28 cellular contexts compared by ENCODE assay signal in the genomic region with DNA sequence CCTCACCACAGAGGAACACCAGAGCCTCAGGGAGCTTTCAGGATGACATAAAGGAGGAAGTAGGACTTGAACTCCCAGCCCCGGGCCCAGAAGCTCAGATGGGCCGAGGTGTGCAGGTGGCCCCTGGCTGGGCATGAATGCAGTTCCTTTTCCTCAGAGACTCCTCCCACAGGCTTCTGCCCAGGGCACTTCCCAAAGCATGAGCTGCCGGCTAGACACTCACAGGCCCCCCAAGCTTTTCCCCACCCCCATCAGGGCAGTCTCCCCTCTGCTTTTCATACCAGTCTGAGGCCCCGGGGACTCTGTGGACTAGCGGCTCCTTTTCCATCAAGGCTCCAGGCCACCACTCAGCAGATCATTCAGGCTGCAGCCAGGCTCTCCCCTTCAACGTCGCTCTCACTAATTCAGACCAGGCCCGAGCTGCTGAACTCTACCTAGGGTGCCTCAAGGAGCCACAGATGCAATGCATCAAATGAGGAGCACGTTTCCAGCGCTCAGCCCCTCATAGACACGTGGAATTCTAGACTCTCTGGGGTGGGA. TPM values are rescaled to one million over a fixed set of nuclear protein-coding genes. Genes with fewer than 3 reads are reported as not detected.
DNase-seq lines count a peak whose midpoint lies in the region; ATAC-seq and TF ChIP-seq lines count a peak whose summit lies in the region.
"Had no signal": no experiment of that assay in that cellular context is flagged by ENCODE, and none has a peak within 500 bp of the region (broad histone marks: within the 10 kb centered on the region; RNA-seq: fewer than 3 reads in every experiment).

No MANE protein-coding gene starts in this region.

- no peak for TF ChIP-seq RAD21 in SK-N-SH (IDR thresholded peaks at IDR 0.05; ENCODE audit: low read length)

- H3F3A ChIP-seq in SK-N-SH (replicated peaks; ENCODE audit: insufficient read depth) = no peaks in the 10 kb centered on the region

- intact Hi-C loops in sigmoid colon (cut with DNase I) = no loop called here

- no peaks in the 10 kb centered on the region for H4K20me1 ChIP-seq in SK-N-SH (ENCODE audit: insufficient read depth)

- CTCF ChIA-PET in SK-N-SH (lab: Yijun Ruan, JAX) = interaction anchor here (1.0 kb wide), 1 partner anchor 146 kb away, joined by 4 read pairs; no protein-coding TSS in a partner anchor

- H3K27me3 ChIP-seq in SK-N-SH (ENCODE audit: insufficient read depth) (no peaks in the 10 kb centered on the region), NT2/D1 (ENCODE audit: insufficient read depth, insufficient read length) (peaks cover 5% of the 10 kb centered on the region), sigmoid colon (peaks cover 0 to 9% (median 7%) of the 10 kb centered on the region in 3 donors)

- H3K36me3 ChIP-seq in SK-N-SH (replicated peaks in 1 of 2; ENCODE audit: control insufficient read depth in 1 of 2, insufficient read depth in 2 of 2, low read length in 1 of 2) (no peaks in the 10 kb centered on the region), NT2/D1 (ENCODE audit: insufficient read depth, insufficient read length, low read length) (no peaks in the 10 kb centered on the region), sigmoid colon (no peaks in the 10 kb centered on the region)
- H3K36me3 ChIP-seq: tibial artery had no signal

- WGBS in SK-N-SH (ENCODE audit: low lambda C conversion rate) = 27% methylated on average over 11 of the region's 11 CpGs
- WGBS in sigmoid colon, 2 donors = 55 to 60% methylated on average over 11 of the region's 11 CpGs

- ATAC-seq in SK-N-SH treated with all-trans-retinoic acid at 6 μM for 48 hours = no peak
- ATAC-seq in HG03039 (IDR thresholded peaks at IDR 0.05; ENCODE audit: unreplicated experiment) = no peak
- ATAC-seq: left colon; stimulated activated naive CD8-positive, alpha-beta T cell treated with anti-CD3 and anti-CD28 coated beads, Interleukin-15, Interleukin-2, amounts not matched to agents 100 U/mL and 50 U/mL, for 24 hours had no signal

- H2AFZ ChIP-seq in SK-N-SH (ENCODE audit: low read depth) = no peak overlapping the region

- H3K9ac ChIP-seq in SK-N-SH (no peak overlapping the region), NT2/D1 (ENCODE audit: insufficient read length, low read depth) (peak overlapping the region; percentile 17)

- no peak for TF ChIP-seq POLR2A in sigmoid colon (IDR thresholded peaks at IDR 0.05)

- TF ChIP-seq CTCF in SK-N-SH (IDR thresholded peaks at IDR 0.05) = no peak
- TF ChIP-seq CTCF in sigmoid colon (IDR thresholded peaks at IDR 0.05) = no peak

- POLR2A ChIA-PET in SK-N-SH (lab: Yijun Ruan, JAX) = no interaction called here

- H3K4me1 ChIP-seq in SK-N-SH (ENCODE audit: control insufficient read depth in 1 of 2, insufficient read depth in 2 of 2, low read depth in 1 of 2, low read length in 1 of 2) = peaks cover 0 to 6% of the 10 kb centered on the region in 2 experiments; a peak in 1 of 4 replicates
- peaks cover 36% of the 10 kb centered on the region for H3K4me1 ChIP-seq in NT2/D1 (ENCODE audit: insufficient read depth, insufficient read length)
- H3K4me1 ChIP-seq in sigmoid colon = no peaks in the 10 kb centered on the region
- H3K4me1 ChIP-seq: tibial artery had no signal

- H3K4me2 ChIP-seq in SK-N-SH = no peak overlapping the region

- peak; percentile 45 for DNase-seq in SK-N-SH
- no peak for DNase-seq in NT2/D1 (ENCODE audit: low read depth, low spot score)
- DNase-seq in islet precursor cell = peak; percentile 48
- DNase-seq in sigmoid colon = peak; percentile 60
- DNase-seq in SW 1271 (lab: John Stamatoyannopoulos, UW) = no peak
- DNase-seq in stimulated activated CD4-positive, alpha-beta T cell treated with anti-CD3 and anti-CD28 coated beads, Interleukin-2, amount 100 ng/mL, for 24 hours = no peak
- DNase-seq: 8988T; activated gamma-delta T cell; activated T-cell treated with anti-CD3 and anti-CD28 coated beads for 4 hours; CD4-positive, alpha-beta memory T cell; HFFc6; KBM-7; mesendoderm; MM.1S; NCI-H1417 treated with DMSO at 0.1 percent for 48 hours; NCI-H510A; NK-92 treated with Interleukin-12 subunit alpha and Interleukin-12 subunit beta, amount 100 ng/mL, for 24 hours; nucleus accumbens; stimulated activated naive CD8-positive, alpha-beta T cell treated with anti-CD3 and anti-CD28 coated beads, Interleukin-15, Interleukin-2, amounts not matched to agents 100 U/mL and 50 U/mL, for 24 hours; T-helper 9 cell had no signal

- H3K27ac ChIP-seq in SK-N-SH (ENCODE audit: low read depth in 2 of 2, low read length in 1 of 2) (no peak overlapping the region), sigmoid colon (no peak overlapping the region)
- H3K27ac ChIP-seq: epithelial cell of prostate, tibial artery had no signal

- H3K9me2 ChIP-seq in SK-N-SH = no peaks in the 10 kb centered on the region

- TF ChIP-seq EP300 in SK-N-SH (IDR thresholded peaks at IDR 0.05; ENCODE audit: borderline replicate concordance in 1 of 2, low read depth in 1 of 2, low read length in 1 of 2) (no peak), sigmoid colon (IDR thresholded peaks at IDR 0.05) (no peak)

- H3K9me3 ChIP-seq in SK-N-SH (no peaks in the 10 kb centered on the region), NT2/D1 (ENCODE audit: insufficient read depth, low read length) (no peaks in the 10 kb centered on the region), sigmoid colon (no peaks in the 10 kb centered on the region)
- H3K9me3 ChIP-seq: tibial artery had no signal

- H3K4me3 ChIP-seq in SK-N-SH (ENCODE audit: low read depth in 2 of 2, low read length in 1 of 2) = no peak overlapping the region
- H3K4me3 ChIP-seq in NT2/D1 (ENCODE audit: insufficient read length, low read depth) = no peak overlapping the region
- H3K4me3 ChIP-seq in sigmoid colon = no peak overlapping the region
- H3K4me3 ChIP-seq: tibial artery had no signal

- no peaks in the 10 kb centered on the region for H3K79me2 ChIP-seq in SK-N-SH (ENCODE audit: insufficient read depth)

TF ChIP-seq in SK-N-SH, 30 proteins besides CTCF, POLR2A, EP300 and RAD21 (continues in another document):
- TF ChIP-seq EZH2phosphoT487 (IDR thresholded peaks at IDR 0.05; ENCODE audit: borderline replicate concordance, low read depth) = no peak
- TF ChIP-seq, protein P1, sequence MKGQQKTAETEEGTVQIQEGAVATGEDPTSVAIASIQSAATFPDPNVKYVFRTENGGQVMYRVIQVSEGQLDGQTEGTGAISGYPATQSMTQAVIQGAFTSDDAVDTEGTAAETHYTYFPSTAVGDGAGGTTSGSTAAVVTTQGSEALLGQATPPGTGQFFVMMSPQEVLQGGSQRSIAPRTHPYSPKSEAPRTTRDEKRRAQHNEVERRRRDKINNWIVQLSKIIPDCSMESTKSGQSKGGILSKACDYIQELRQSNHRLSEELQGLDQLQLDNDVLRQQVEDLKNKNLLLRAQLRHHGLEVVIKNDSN (IDR thresholded peaks at IDR 0.05; ENCODE audit: borderline replicate concordance, low read depth) = no peak
- TF ChIP-seq MXI1 (IDR thresholded peaks at IDR 0.05; ENCODE audit: low read depth, low read length) = no peak
- TF ChIP-seq, protein P2, sequence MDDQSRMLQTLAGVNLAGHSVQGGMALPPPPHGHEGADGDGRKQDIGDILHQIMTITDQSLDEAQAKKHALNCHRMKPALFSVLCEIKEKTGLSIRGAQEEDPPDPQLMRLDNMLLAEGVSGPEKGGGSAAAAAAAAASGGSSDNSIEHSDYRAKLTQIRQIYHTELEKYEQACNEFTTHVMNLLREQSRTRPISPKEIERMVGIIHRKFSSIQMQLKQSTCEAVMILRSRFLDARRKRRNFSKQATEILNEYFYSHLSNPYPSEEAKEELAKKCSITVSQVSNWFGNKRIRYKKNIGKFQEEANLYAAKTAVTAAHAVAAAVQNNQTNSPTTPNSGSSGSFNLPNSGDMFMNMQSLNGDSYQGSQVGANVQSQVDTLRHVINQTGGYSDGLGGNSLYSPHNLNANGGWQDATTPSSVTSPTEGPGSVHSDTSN (IDR thresholded peaks at IDR 0.05) = no peak

TF ChIP-seq in SK-N-SH treated with all-trans-retinoic acid at 6 μM for 48 hours, 23 proteins besides CTCF, POLR2A, EP300 and RAD21 (continues in another document):
- TF ChIP-seq ZNF8 (CRISPR knock-in tag; IDR thresholded peaks at IDR 0.05) (no peak), ZC3H10 (CRISPR knock-in tag; IDR thresholded peaks at IDR 0.05) (no peak), BACH2 (CRISPR knock-in tag; IDR thresholded peaks at IDR 0.05; ENCODE audit: borderline replicate concordance) (no peak), ZFP30 (CRISPR knock-in tag; IDR thresholded peaks at IDR 0.05) (no peak), TCF4 (CRISPR knock-in tag; IDR thresholded peaks at IDR 0.05; ENCODE audit: borderline replicate concordance) (no peak), RARB (CRISPR knock-in tag; IDR thresholded peaks at IDR 0.05) (no peak), OSR1 (CRISPR knock-in tag; IDR thresholded peaks at IDR 0.05) (no peak)
- TF ChIP-seq, protein P3, sequence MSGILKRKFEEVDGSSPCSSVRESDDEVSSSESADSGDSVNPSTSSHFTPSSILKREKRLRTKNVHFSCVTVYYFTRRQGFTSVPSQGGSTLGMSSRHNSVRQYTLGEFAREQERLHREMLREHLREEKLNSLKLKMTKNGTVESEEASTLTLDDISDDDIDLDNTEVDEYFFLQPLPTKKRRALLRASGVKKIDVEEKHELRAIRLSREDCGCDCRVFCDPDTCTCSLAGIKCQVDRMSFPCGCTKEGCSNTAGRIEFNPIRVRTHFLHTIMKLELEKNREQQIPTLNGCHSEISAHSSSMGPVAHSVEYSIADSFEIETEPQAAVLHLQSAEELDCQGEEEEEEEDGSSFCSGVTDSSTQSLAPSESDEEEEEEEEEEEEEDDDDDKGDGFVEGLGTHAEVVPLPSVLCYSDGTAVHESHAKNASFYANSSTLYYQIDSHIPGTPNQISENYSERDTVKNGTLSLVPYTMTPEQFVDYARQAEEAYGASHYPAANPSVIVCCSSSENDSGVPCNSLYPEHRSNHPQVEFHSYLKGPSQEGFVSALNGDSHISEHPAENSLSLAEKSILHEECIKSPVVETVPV (CRISPR knock-in tag; IDR thresholded peaks at IDR 0.05) = no peak

RNA-seq across cellular contexts. Expression of a gene that starts 36.9 kb away (rescaled TPM):
- polyA plus RNA-seq in SK-N-SH (2012; rRNA removed) (0.11 and 0.20 TPM in 2 replicates), sigmoid colon (not detected)
- polyA plus RNA-seq in SK-N-SH (2012; cell fraction: cytosol; rRNA removed) = 0.12 and 0.24 TPM in 2 replicates
- 0.07 and 0.11 TPM in 2 replicates for polyA plus RNA-seq in SK-N-SH (2012; cell fraction: nucleus; rRNA removed)
- total RNA-seq in sigmoid colon = 1 to 10 TPM in 2 of 4 donors, not detected in 2; 1.1 to 1.7 TPM
- total RNA-seq: CD4-positive, alpha-beta memory T cell; G401; HFFc6; left colon; renal cortical epithelial cell; RPMI7951 had no signal
- polyA plus RNA-seq: CD4-positive, alpha-beta memory T cell had no signal

Comparison
In these comparisons a context has a peak if more than half of its experiments do, and no peak if none do; other contexts are left out.
1. DNase-seq: peak in SK-N-SH (single experiment), islet precursor cell (single experiment) and sigmoid colon (single experiment); none in NT2/D1 (single experiment), SW 1271 (0 of 2) and stimulated activated CD4-positive, alpha-beta T cell treated with anti-CD3 and anti-CD28 coated beads, Interleukin-2, amount 100 ng/mL, for 24 hours (0 of 2).